In the genomic region with DNA sequence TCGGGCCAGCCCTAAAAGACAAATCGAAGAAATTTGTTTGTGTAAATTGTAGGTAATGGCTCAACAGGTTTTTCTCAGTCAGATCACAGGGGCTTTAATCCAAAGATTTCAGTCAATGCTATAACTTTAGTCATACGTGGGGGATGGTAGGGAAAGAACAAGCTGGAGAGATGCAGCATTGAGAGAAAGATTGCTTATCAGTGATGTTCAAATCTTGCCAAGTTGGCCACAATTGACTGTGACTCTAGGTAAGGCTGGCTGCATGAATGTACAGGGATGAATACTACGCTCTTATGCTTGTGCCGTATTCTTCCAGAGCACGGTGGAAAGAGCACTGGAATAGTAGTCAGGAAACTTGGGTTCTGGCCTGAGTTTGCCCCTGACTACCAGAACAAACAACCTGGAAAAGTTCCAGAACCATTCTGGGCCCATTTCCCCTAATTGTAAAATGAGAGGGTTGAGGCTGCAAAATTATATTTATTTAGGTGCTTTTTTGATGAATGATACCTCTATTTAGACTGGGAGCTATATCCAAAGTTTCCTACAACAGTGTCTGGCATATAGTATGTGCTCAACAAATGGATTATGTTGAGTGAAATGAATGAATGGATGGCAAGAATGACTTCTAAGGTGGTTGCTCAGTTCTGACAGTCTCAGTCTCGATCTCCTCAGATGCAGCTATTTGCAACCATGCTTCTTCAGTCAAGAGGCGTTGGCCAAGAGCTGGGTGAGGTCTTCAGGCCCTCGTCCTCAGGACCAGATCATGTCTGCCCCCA, we compare ENCODE assay signal across 1 cellular context.
TF ChIP-seq lines count a peak whose summit lies in the region.

No MANE protein-coding gene starts in this region.

TF ChIP-seq in A549, 52 proteins besides CTCF, POLR2A, EP300 and RAD21 (continued from another document):
- TF ChIP-seq MAZ (IDR thresholded peaks at IDR 0.05; ENCODE audit: borderline replicate concordance, low read depth, low read length) (no peak), HDAC2 (IDR thresholded peaks at IDR 0.05) (no peak)
- TF ChIP-seq, protein P1, sequence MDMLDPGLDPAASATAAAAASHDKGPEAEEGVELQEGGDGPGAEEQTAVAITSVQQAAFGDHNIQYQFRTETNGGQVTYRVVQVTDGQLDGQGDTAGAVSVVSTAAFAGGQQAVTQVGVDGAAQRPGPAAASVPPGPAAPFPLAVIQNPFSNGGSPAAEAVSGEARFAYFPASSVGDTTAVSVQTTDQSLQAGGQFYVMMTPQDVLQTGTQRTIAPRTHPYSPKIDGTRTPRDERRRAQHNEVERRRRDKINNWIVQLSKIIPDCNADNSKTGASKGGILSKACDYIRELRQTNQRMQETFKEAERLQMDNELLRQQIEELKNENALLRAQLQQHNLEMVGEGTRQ (IDR thresholded peaks at IDR 0.05) = no peak
TF ChIP-seq in A549: peak in this region for 0.
